In genomic region chr16:67177743-67178699, GRCh38 we compare ENCODE assay signal across 8 cellular contexts. TPM values are rescaled to one million over a fixed set of nuclear protein-coding genes. Genes with fewer than 3 reads are reported as not detected.
DNase-seq lines count a peak whose midpoint lies in the region; ATAC-seq and TF ChIP-seq lines count a peak whose summit lies in the region.

No MANE protein-coding gene starts in this region.

- H3K9me3 ChIP-seq in A673 (ENCODE audit: low read depth, low read length, poor library complexity, severe bottlenecking) (no peaks in the 10 kb centered on the region), body of pancreas (no peaks in the 10 kb centered on the region), iPS-15b (ENCODE audit: control insufficient read depth, insufficient read depth, low read length) (no peaks in the 10 kb centered on the region)

- peak; percentile 61 to 77 (median 73) for TF ChIP-seq POLR2A in body of pancreas (IDR thresholded peaks at IDR 0.05)

- WGBS in body of pancreas, 2 donors, result 2 to 10% methylated on average over 23 to 35 of the region's 73 CpGs

- H3K27me3 ChIP-seq in A673 (replicated peaks; ENCODE audit: insufficient read depth, low read depth, low read length, poor library complexity), result no peaks in the 10 kb centered on the region
- H3K27me3 ChIP-seq in body of pancreas, result no peaks in the 10 kb centered on the region
- H3K27me3 ChIP-seq in iPS-15b (ENCODE audit: control insufficient read depth, insufficient read depth, low read length), result peaks cover 53% of the 10 kb centered on the region

- H3K9ac ChIP-seq in iPS-15b (ENCODE audit: low read depth, low read length), result peak overlapping the region; percentile 12

- DNase-seq in A673 (ENCODE audit: low spot score) (peak; percentile 68), RPMI7951 (ENCODE audit: low read depth) (peak; percentile 59), body of pancreas (peak; percentile 92 to 96 (median 94)), SKM-1 (lab: John Stamatoyannopoulos, UW; ENCODE audit: unreplicated experiment) (no peak)

- peak; percentile 33 for ATAC-seq in HG03442 (IDR thresholded peaks at IDR 0.05; ENCODE audit: unreplicated experiment)
- ATAC-seq in body of pancreas, result peak; percentile 85
- ATAC-seq in HG03432 (IDR thresholded peaks at IDR 0.05; ENCODE audit: unreplicated experiment), result no peak

- H3K27ac ChIP-seq in A673 (ENCODE audit: low read depth, low read length, poor library complexity, severe bottlenecking) (no peak overlapping the region), body of pancreas (peak overlapping the region; percentile 86 to 94 (median 88)), skin epidermis (peak overlapping the region in 15 of 21 experiments; percentile 9 to 80 (median 57))

- CTCF ChIA-PET in A673 (lab: Charles Lee), result interaction anchor here (0.7 kb wide), 1 partner anchor 80 kb away, joined by 4 read pairs; no protein-coding TSS in a partner anchor

- H3K4me1 ChIP-seq in A673 (ENCODE audit: insufficient read depth, low read length, poor library complexity, severe bottlenecking) (peaks cover 27% of the 10 kb centered on the region), body of pancreas (peaks cover 41% of the 10 kb centered on the region), iPS-15b (ENCODE audit: control insufficient read depth, insufficient read depth, low read length) (peaks cover 7% of the 10 kb centered on the region)

- peak overlapping the region; percentile 45 for H3K4me3 ChIP-seq in A673 (ENCODE audit: low read depth, low read length, poor library complexity, severe bottlenecking)
- no peak overlapping the region for H3K4me3 ChIP-seq in body of pancreas
- H3K4me3 ChIP-seq in iPS-15b (ENCODE audit: low read depth, low read length), result peak overlapping the region; percentile 63
- peak overlapping the region; percentile 21 to 44 (median 32) for H3K4me3 ChIP-seq in skin epidermis

- intact Hi-C loops in A673 (cut with micrococcal nuclease; ENCODE audit: unreplicated experiment), result no loop called here
- intact Hi-C loops in body of pancreas (cut with DNase I), result no loop called here

- TF ChIP-seq CTCF in A673 (conservative IDR thresholded peaks at IDR 0.05; ENCODE audit: low read depth, low read length) (no peak), body of pancreas (IDR thresholded peaks at IDR 0.05) (peak in 4 of 7 experiments; percentile 23 to 38 (median 36))

- POLR2A ChIA-PET in A673 (lab: Charles Lee; ENCODE audit: low non-redundant PET), result no interaction called here

- no TSS peak for BruUV-seq in A673 (replicated peaks; lab: Mats Ljungman, UMichigan)

- H3K36me3 ChIP-seq in A673 (ENCODE audit: insufficient read depth, low read length, poor library complexity, severe bottlenecking) (no peaks in the 10 kb centered on the region), body of pancreas (replicated peaks in 1 of 2; ENCODE audit: insufficient read depth in 1 of 2, low read depth in 2 of 2) (no peaks in the 10 kb centered on the region), iPS-15b (ENCODE audit: control insufficient read depth, insufficient read depth, low read length) (no peaks in the 10 kb centered on the region)

RNA-seq across cellular contexts. Expression of gene MATCAP1, which starts 5.7 kb away (rescaled TPM):
- total RNA-seq in A673 (2021) (33.9 and 36.8 TPM in 2 replicates), body of pancreas (10 to 100 TPM; 11.9 to 31.6 TPM)
- 4.2 and 7.8 TPM in 2 replicates for total RNA-seq in RPMI7951 (2014; rRNA removed; shearing (Covaris generic))

RNA-seq across cellular contexts. Expression of gene NOL3, which starts 7.7 kb away (rescaled TPM):
- total RNA-seq in A673 (2021) (15.3 and 16.4 TPM in 2 replicates), body of pancreas (10 to 100 TPM; 51.1 to 78.8 TPM)
- 29.4 and 32.3 TPM in 2 replicates for total RNA-seq in RPMI7951 (2014; rRNA removed; shearing (Covaris generic))

RNA-seq across cellular contexts. Expression of gene EXOC3L1, which starts 11.9 kb away (rescaled TPM):
- 0.32 and 0.42 TPM in 2 replicates for total RNA-seq in A673 (2021)
- total RNA-seq in RPMI7951 (2014; rRNA removed; shearing (Covaris generic)), result 0.39 and 0.60 TPM in 2 replicates
- total RNA-seq in body of pancreas, result 1 to 10 TPM; 1.8 to 2.0 TPM

RNA-seq across cellular contexts. Expression of gene HSF4, which starts 13.5 kb away (rescaled TPM):
- total RNA-seq in A673 (2021) (13.9 and 20.2 TPM in 2 replicates), body of pancreas (100 to 1,000 TPM in 1 of 2 donors, 10 to 100 TPM in 1; 76.8 to 352 TPM)
- 3.7 and 4.7 TPM in 2 replicates for total RNA-seq in RPMI7951 (2014; rRNA removed; shearing (Covaris generic))

RNA-seq across cellular contexts. Expression of gene E2F4, which starts 13.9 kb away (rescaled TPM):
- total RNA-seq in A673 (2021) (77.4 and 96.0 TPM in 2 replicates), body of pancreas (10 to 100 TPM; 51.9 to 88.7 TPM)
- total RNA-seq in RPMI7951 (2014; rRNA removed; shearing (Covaris generic)), result 67.9 and 75.9 TPM in 2 replicates

Comparison
In these comparisons a context has a peak if more than half of its experiments do, and no peak if none do; other contexts are left out.
1. H3K4me3 ChIP-seq: peak in A673 (single experiment), iPS-15b (single experiment) and skin epidermis (7 of 7); none in body of pancreas (0 of 2).